In the genomic region with DNA sequence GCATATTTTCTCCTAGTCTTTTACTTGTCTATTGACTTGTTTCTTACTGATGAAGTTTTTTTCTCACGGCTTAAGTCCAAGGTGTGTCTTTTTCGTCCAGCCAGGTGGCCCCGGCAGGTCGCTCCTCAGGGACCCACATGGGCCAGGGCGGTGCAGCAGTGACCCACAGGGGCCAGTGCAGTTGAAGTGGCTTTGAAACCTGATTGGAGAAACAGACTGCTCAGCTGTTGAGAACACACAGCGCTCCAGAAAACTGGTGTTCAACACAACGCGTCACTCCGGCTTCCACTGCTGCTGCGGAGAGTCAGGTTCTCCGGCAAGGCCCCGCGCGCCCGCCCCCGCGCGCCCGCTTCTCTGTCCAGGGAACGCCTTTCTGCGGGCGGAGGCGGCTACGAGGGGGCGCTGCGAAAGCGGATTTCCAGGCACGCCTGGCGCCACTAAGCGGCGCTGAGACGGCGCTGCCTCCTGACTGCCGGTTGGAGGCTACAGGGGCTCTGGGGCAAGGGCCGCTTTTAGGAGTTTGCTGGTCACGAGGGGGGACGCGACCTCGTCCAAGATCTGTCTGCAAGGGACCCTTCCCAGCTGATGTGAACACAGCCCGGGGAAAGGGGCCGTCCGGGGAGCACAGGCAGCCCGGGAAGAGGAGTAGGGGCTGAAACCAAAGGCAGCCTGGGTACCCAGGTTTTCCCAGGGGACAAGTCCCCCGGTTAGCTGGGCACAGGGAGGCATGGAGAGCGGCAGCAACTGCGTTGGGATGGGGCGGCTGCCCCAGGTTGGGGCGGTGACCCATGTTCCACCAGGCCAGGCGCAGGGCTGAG, we compare ENCODE assay signal across 13 cellular contexts. TPM values are rescaled to one million over a fixed set of nuclear protein-coding genes. Genes with fewer than 3 reads are reported as not detected.
DNase-seq lines count a peak whose midpoint lies in the region; ATAC-seq, FAIRE-seq and TF ChIP-seq lines count a peak whose summit lies in the region.
"Not testable (repeated sequence)": the region's sequence is repeated elsewhere in the genome, so short reads cannot be mapped to it uniquely, and the experiment has no call there.
"Had no signal": no experiment of that assay in that cellular context is flagged by ENCODE, and none has a peak within 500 bp of the region (broad histone marks: within the 10 kb centered on the region; RNA-seq: fewer than 3 reads in every experiment).

No MANE protein-coding gene starts in this region.

- intact Hi-C loops in right lobe of liver (cut with DNase I); pancreas (cut with DNase I): not testable (repeated sequence)

- not testable (repeated sequence) for H3K4me2 ChIP-seq in astrocyte (ENCODE audit: low read length)

- TF ChIP-seq CTCF in astrocyte (IDR thresholded peaks at IDR 0.05; ENCODE audit: insufficient read depth, low read depth, low read length); gastroesophageal sphincter (IDR thresholded peaks at IDR 0.05); right lobe of liver (IDR thresholded peaks at IDR 0.05); pancreas (IDR thresholded peaks at IDR 0.05); type B pancreatic cell (conservative IDR thresholded peaks at IDR 0.05): not testable (repeated sequence)

- not testable (repeated sequence) for H3K4me1 Mint-ChIP-seq in T-cell; astrocyte (ENCODE audit: low read depth, unreplicated experiment); type B pancreatic cell (ENCODE audit: unreplicated experiment)

- not testable (repeated sequence) for TF ChIP-seq POLR2A in gastroesophageal sphincter (IDR thresholded peaks at IDR 0.05); right lobe of liver (IDR thresholded peaks at IDR 0.05)

- not testable (repeated sequence) for H3K27ac Mint-ChIP-seq in T-cell, type B pancreatic cell
- H3K27ac Mint-ChIP-seq in astrocyte (ENCODE audit: unreplicated experiment): peak overlapping the region; percentile 80

- WGBS in gastroesophageal sphincter (ENCODE audit: low coverage in 1 of 2), 2 donors: 33 to 40% methylated on average over 1 to 2 of the region's 49 CpGs
- 7% methylated on average over 4 of the region's 49 CpGs for whole genome bisulfite sequencing in right lobe of liver (ENCODE audit: insufficient coverage, low coverage, low lambda C conversion rate, missing lambda C conversion rate)
- 4 to 5% methylated on average over 8 to 19 of the region's 49 CpGs for WGBS in pancreas, 2 donors

- POLR2A ChIA-PET in T-cell (lab: Charles Lee): not testable (repeated sequence)

- peak overlapping the region; percentile 80 for H3K27ac ChIP-seq in astrocyte (ENCODE audit: low read depth, low read length)
- H3K27ac ChIP-seq in gastroesophageal sphincter, right lobe of liver, pancreas: not testable (repeated sequence)

- not testable (repeated sequence) for H3K9me3 ChIP-seq in astrocyte (ENCODE audit: insufficient read depth, low read depth, low read length); gastroesophageal sphincter; right lobe of liver; pancreas

- H3K36me3 ChIP-seq in astrocyte (ENCODE audit: insufficient read depth, low read length); gastroesophageal sphincter; right lobe of liver; pancreas: not testable (repeated sequence)

- DNase-seq in DMS53 (lab: John Stamatoyannopoulos, UW) (peak; percentile 3), pancreas (peak in 1 of 6 donors; percentile 4)
- not testable (repeated sequence) for DNase-seq in T-cell; astrocyte (ENCODE audit: low read depth); right lobe of liver; type B pancreatic cell (ENCODE audit: extremely low spot score, unreplicated experiment)

- not testable (repeated sequence) for H3K9me3 Mint-ChIP-seq in T-cell; astrocyte (ENCODE audit: unreplicated experiment); type B pancreatic cell

- FAIRE-seq in astrocyte (lab: Jason Lieb, UNC); pancreas (lab: Jason Lieb, UNC): not testable (repeated sequence)

- TF ChIP-seq EP300 in gastroesophageal sphincter (IDR thresholded peaks at IDR 0.05): not testable (repeated sequence)

- not testable (repeated sequence) for H3K4me1 ChIP-seq in astrocyte (ENCODE audit: insufficient read depth, low read length); gastroesophageal sphincter; right lobe of liver; pancreas

- not testable (repeated sequence) for H2AFZ ChIP-seq in astrocyte (ENCODE audit: low read depth, low read length)

- H3K27me3 Mint-ChIP-seq in T-cell; astrocyte (ENCODE audit: low read depth, unreplicated experiment); type B pancreatic cell: not testable (repeated sequence)

- H3K9ac ChIP-seq in astrocyte (ENCODE audit: low read length): peak overlapping the region; percentile 71

- H4K20me1 ChIP-seq in astrocyte (ENCODE audit: insufficient read depth, low read length): not testable (repeated sequence)

- H3K4me3 Mint-ChIP-seq in T-cell; astrocyte (ENCODE audit: unreplicated experiment): not testable (repeated sequence)
- H3K4me3 Mint-ChIP-seq in type B pancreatic cell: peak overlapping the region; percentile 45

- not testable (repeated sequence) for H3K27me3 ChIP-seq in astrocyte (ENCODE audit: insufficient read depth, low read length); gastroesophageal sphincter; right lobe of liver; pancreas

- CTCF ChIA-PET in T-cell (lab: Charles Lee): not testable (repeated sequence)

- not testable (repeated sequence) for H3K36me3 Mint-ChIP-seq in T-cell; astrocyte (ENCODE audit: low read depth, unreplicated experiment); type B pancreatic cell

- not testable (repeated sequence) for H3K4me3 ChIP-seq in astrocyte (ENCODE audit: insufficient read depth, low read depth, low read length); right lobe of liver; pancreas
- peak overlapping the region in 1 of 2 donors; percentile 23 for H3K4me3 ChIP-seq in gastroesophageal sphincter

- ATAC-seq in HG02852 (IDR thresholded peaks at IDR 0.05; ENCODE audit: unreplicated experiment) (peak; percentile 51), T-cell (replicated peaks in 1 of 4) (peak; percentile 63 to 81 (median 78)), gastroesophageal sphincter (peak; percentile 86), right lobe of liver (peak; percentile 76 to 83 (median 80)), pancreas (peak; percentile 87 to 97 (median 90))

- not testable (repeated sequence) for H3K79me2 ChIP-seq in astrocyte (ENCODE audit: insufficient read depth, low read length)

RNA-seq across cellular contexts. Expression of a gene that starts 13.0 kb away (rescaled TPM):
- total RNA-seq in T-cell (not detected), astrocyte (not detected in 2 replicates), gastroesophageal sphincter (not detected), right lobe of liver (under 1 TPM in 1 of 6 experiments, not detected in 5; 0.84 TPM), pancreas (not detected), type B pancreatic cell (ENCODE audit: low replicate concordance) (not detected in 2 replicates)
- not detected for polyA plus RNA-seq in pancreas
- total RNA-seq: activated CD4-positive, alpha-beta memory T cell treated with anti-CD3 and anti-CD28 coated beads, Interleukin-2, amount 10 ng/mL, durations not matched to agents 7 days and 5 days; glomerular endothelial cell; H1; HT1080; pulmonary artery endothelial cell had no signal
- polyA plus RNA-seq: H1 had no signal
